26 cellular contexts compared by ENCODE assay signal in genomic region chr3:132033471-132033870, GRCh38. TPM values are rescaled to one million over a fixed set of nuclear protein-coding genes. Genes with fewer than 3 reads are reported as not detected.
DNase-seq lines count a peak whose midpoint lies in the region; ATAC-seq, FAIRE-seq and TF ChIP-seq lines count a peak whose summit lies in the region.
"Had no signal": no experiment of that assay in that cellular context is flagged by ENCODE, and none has a peak within 500 bp of the region (broad histone marks: within the 10 kb centered on the region; RNA-seq: fewer than 3 reads in every experiment).

No MANE protein-coding gene starts in this region.

- CTCF ChIA-PET in activated CD4-positive, alpha-beta T cell treated with anti-CD3 and anti-CD28 coated beads for 36 hours (lab: Charles Lee) = no interaction called here

- intact Hi-C loops in activated CD4-positive, alpha-beta T cell treated with anti-CD3 and anti-CD28 coated beads, Interleukin-2, amount 10 ng/mL, durations not matched to agents 24 days and 14 days (cut with micrococcal nuclease) = no loop called here
- intact Hi-C loops in activated CD4-positive, alpha-beta T cell treated with anti-CD3 and anti-CD28 coated beads for 36 hours (cut with DNase I, micrococcal nuclease) = no loop called here

- H3F3A ChIP-seq in MM.1S (ENCODE audit: insufficient read depth, low read length) = no peaks in the 10 kb centered on the region

- H3K4me2 ChIP-seq in astrocyte (ENCODE audit: low read length) (no peak overlapping the region), MM.1S (ENCODE audit: low read depth, low read length) (no peak overlapping the region)

- H2AFZ ChIP-seq in astrocyte (ENCODE audit: low read depth, low read length) (no peak overlapping the region), MM.1S (ENCODE audit: low read length) (no peak overlapping the region)

- peaks cover 35% of the 10 kb centered on the region for H3K27me3 ChIP-seq in astrocyte (ENCODE audit: insufficient read depth, low read length)
- peaks cover 10% of the 10 kb centered on the region for H3K27me3 ChIP-seq in MM.1S (replicated peaks; ENCODE audit: insufficient read depth, low read length)
- H3K27me3 ChIP-seq: vagina had no signal

- no peak for FAIRE-seq in astrocyte (lab: Jason Lieb, UNC)
- FAIRE-seq: A204.1, D721Med, GM12878 had no signal

- H3K36me3 Mint-ChIP-seq in activated CD4-positive, alpha-beta T cell treated with anti-CD3 and anti-CD28 coated beads, Interleukin-2, amount 10 ng/mL, durations not matched to agents 24 days and 14 days (ENCODE audit: low read depth) = no peaks in the 10 kb centered on the region
- H3K36me3 Mint-ChIP-seq in activated CD4-positive, alpha-beta T cell treated with anti-CD3 and anti-CD28 coated beads for 36 hours (ENCODE audit: low read depth) = no peaks in the 10 kb centered on the region
- no peaks in the 10 kb centered on the region for H3K36me3 Mint-ChIP-seq in astrocyte (ENCODE audit: low read depth, unreplicated experiment)
- no peaks in the 10 kb centered on the region for H3K36me3 Mint-ChIP-seq in type B pancreatic cell
- H3K36me3 Mint-ChIP-seq: activated naive CD4-positive, alpha-beta T cell treated with anti-CD3 and anti-CD28 coated beads, Interleukin-2, amount 50 U/mL, for 24 hours; memory B cell had no signal

- no peak overlapping the region for H3K4me3 ChIP-seq in astrocyte (ENCODE audit: insufficient read depth, low read depth, low read length)
- peak overlapping the region; percentile 54 for H3K4me3 ChIP-seq in iPS-18c (ENCODE audit: insufficient read depth, low read depth, low read length)
- no peak overlapping the region for H3K4me3 ChIP-seq in MM.1S (ENCODE audit: low read length)
- H3K4me3 ChIP-seq: BLaER1 treated with 17β-estradiol and CSF1 and Interleukin-3, amounts not matched to agents 10 nM and 100 nM; GM12878 had no signal

- H3K79me2 ChIP-seq in astrocyte (ENCODE audit: insufficient read depth, low read length) (no peaks in the 10 kb centered on the region), MM.1S (ENCODE audit: low read length) (no peaks in the 10 kb centered on the region)

- H3K9me3 Mint-ChIP-seq in activated CD4-positive, alpha-beta T cell treated with anti-CD3 and anti-CD28 coated beads, Interleukin-2, amount 10 ng/mL, durations not matched to agents 24 days and 14 days = peaks cover 10% of the 10 kb centered on the region
- no peaks in the 10 kb centered on the region for H3K9me3 Mint-ChIP-seq in activated CD4-positive, alpha-beta T cell treated with anti-CD3 and anti-CD28 coated beads for 36 hours (ENCODE audit: low read depth)
- peaks cover 2% of the 10 kb centered on the region for H3K9me3 Mint-ChIP-seq in astrocyte (ENCODE audit: unreplicated experiment)
- H3K9me3 Mint-ChIP-seq in type B pancreatic cell = no peaks in the 10 kb centered on the region
- H3K9me3 Mint-ChIP-seq: activated naive CD4-positive, alpha-beta T cell treated with anti-CD3 and anti-CD28 coated beads, Interleukin-2, amount 50 U/mL, for 24 hours; memory B cell; T-helper 1 cell treated with Interleukin-12 subunit alpha and Interleukin-12 subunit beta and Interleukin-4 antibody, amounts not matched to agents 30 μg/mL and 1 μg/mL, for 36 hours had no signal

- no peak for ATAC-seq in activated CD4-positive, alpha-beta T cell treated with anti-CD3 and anti-CD28 coated beads for 36 hours
- ATAC-seq in GM19351 (IDR thresholded peaks at IDR 0.05; ENCODE audit: unreplicated experiment) = no peak
- ATAC-seq: activated CD8-positive, alpha-beta T cell treated with anti-CD3 and anti-CD28 coated beads, Interleukin-2, amount 10 ng/mL, durations not matched to agents 7 days and 5 days; HCT116; naive thymus-derived CD4-positive, alpha-beta T cell had no signal

- peaks cover 4% of the 10 kb centered on the region for H3K4me1 Mint-ChIP-seq in activated CD4-positive, alpha-beta T cell treated with anti-CD3 and anti-CD28 coated beads, Interleukin-2, amount 10 ng/mL, durations not matched to agents 24 days and 14 days
- peaks cover 12% of the 10 kb centered on the region for H3K4me1 Mint-ChIP-seq in activated CD4-positive, alpha-beta T cell treated with anti-CD3 and anti-CD28 coated beads for 36 hours
- peaks cover 7% of the 10 kb centered on the region for H3K4me1 Mint-ChIP-seq in astrocyte (ENCODE audit: low read depth, unreplicated experiment)
- peaks cover 9% of the 10 kb centered on the region for H3K4me1 Mint-ChIP-seq in type B pancreatic cell (ENCODE audit: unreplicated experiment)

- H3K9me3 ChIP-seq in astrocyte (ENCODE audit: insufficient read depth, low read depth, low read length) (no peaks in the 10 kb centered on the region), iPS-18c (ENCODE audit: control insufficient read depth, insufficient read depth, low read length) (no peaks in the 10 kb centered on the region), MM.1S (replicated peaks; ENCODE audit: insufficient read depth, low read length) (no peaks in the 10 kb centered on the region)
- H3K9me3 ChIP-seq: vagina had no signal

- H4K20me1 ChIP-seq in astrocyte (ENCODE audit: insufficient read depth, low read length) (no peaks in the 10 kb centered on the region), MM.1S (ENCODE audit: insufficient read depth, low read length) (no peaks in the 10 kb centered on the region)

- no peaks in the 10 kb centered on the region for H3K9me2 ChIP-seq in MM.1S (replicated peaks; ENCODE audit: insufficient read depth, low read length)

- H3K27ac Mint-ChIP-seq in activated CD4-positive, alpha-beta T cell treated with anti-CD3 and anti-CD28 coated beads, Interleukin-2, amount 10 ng/mL, durations not matched to agents 24 days and 14 days = peak overlapping the region; percentile 34
- H3K27ac Mint-ChIP-seq in activated CD4-positive, alpha-beta T cell treated with anti-CD3 and anti-CD28 coated beads for 36 hours = no peak overlapping the region
- H3K27ac Mint-ChIP-seq in astrocyte (ENCODE audit: unreplicated experiment) (no peak overlapping the region), type B pancreatic cell (no peak overlapping the region)
- H3K27ac Mint-ChIP-seq: activated CD8-positive, alpha-beta T cell treated with anti-CD3 and anti-CD28 coated beads, Interleukin-2, amount 10 ng/mL, durations not matched to agents 7 days and 5 days; activated naive CD4-positive, alpha-beta T cell treated with anti-CD3 and anti-CD28 coated beads, Interleukin-2, amount 50 U/mL, for 24 hours; memory B cell; naive thymus-derived CD4-positive, alpha-beta T cell; T-helper 1 cell treated with Interleukin-12 subunit alpha and Interleukin-12 subunit beta and Interleukin-4 antibody, amounts not matched to agents 30 μg/mL and 1 μg/mL, for 36 hours had no signal

- no peak overlapping the region for H3K4me3 Mint-ChIP-seq in activated CD4-positive, alpha-beta T cell treated with anti-CD3 and anti-CD28 coated beads, Interleukin-2, amount 10 ng/mL, durations not matched to agents 24 days and 14 days
- no peak overlapping the region for H3K4me3 Mint-ChIP-seq in activated CD4-positive, alpha-beta T cell treated with anti-CD3 and anti-CD28 coated beads for 36 hours
- H3K4me3 Mint-ChIP-seq in astrocyte (ENCODE audit: unreplicated experiment) (peak overlapping the region; percentile 21), type B pancreatic cell (peak overlapping the region; percentile 86)
- H3K4me3 Mint-ChIP-seq: activated CD8-positive, alpha-beta T cell treated with anti-CD3 and anti-CD28 coated beads, Interleukin-2, amount 10 ng/mL, durations not matched to agents 7 days and 5 days; memory B cell had no signal

- no peak for DNase-seq in activated CD4-positive, alpha-beta T cell treated with anti-CD3 and anti-CD28 coated beads, Interleukin-2, amount 10 ng/mL, durations not matched to agents 24 days and 14 days
- no peak for DNase-seq in activated CD4-positive, alpha-beta T cell treated with anti-CD3 and anti-CD28 coated beads for 36 hours
- DNase-seq in astrocyte (ENCODE audit: low read depth) (no peak), type B pancreatic cell (ENCODE audit: extremely low spot score, unreplicated experiment) (no peak), DMS53 (lab: John Stamatoyannopoulos, UW) (no peak), MM.1S (no peak)
- DNase-seq: activated CD8-positive, alpha-beta T cell treated with anti-CD3 and anti-CD28 coated beads, Interleukin-2, amount 10 ng/mL, durations not matched to agents 7 days and 5 days; activated T-cell treated with anti-CD3 and anti-CD28 coated beads, Interleukin-2, amount 50 U/mL, for 48 hours; GF-D8; naive thymus-derived CD4-positive, alpha-beta T cell; NCI-H1930; NCI-H510A treated with DMSO at 0.1 percent for 48 hours; stimulated activated CD4-positive, alpha-beta T cell treated with anti-CD3 and anti-CD28 coated beads, Interleukin-4, amount 100 ng/mL, for 4 hours had no signal

- peaks cover 50% of the 10 kb centered on the region for H3K27me3 Mint-ChIP-seq in activated CD4-positive, alpha-beta T cell treated with anti-CD3 and anti-CD28 coated beads, Interleukin-2, amount 10 ng/mL, durations not matched to agents 24 days and 14 days
- peaks cover 63% of the 10 kb centered on the region for H3K27me3 Mint-ChIP-seq in activated CD4-positive, alpha-beta T cell treated with anti-CD3 and anti-CD28 coated beads for 36 hours
- H3K27me3 Mint-ChIP-seq in astrocyte (ENCODE audit: low read depth, unreplicated experiment) (peaks cover 56% of the 10 kb centered on the region), type B pancreatic cell (peaks cover 82% of the 10 kb centered on the region)

- no peak overlapping the region for H3K9ac ChIP-seq in astrocyte (ENCODE audit: low read length)
- H3K9ac ChIP-seq in MM.1S (ENCODE audit: low read length) = no peak overlapping the region
- H3K9ac ChIP-seq: BLaER1 treated with 17β-estradiol and CSF1 and Interleukin-3, amounts not matched to agents 10 nM and 100 nM had no signal

- H3K27ac ChIP-seq in astrocyte (ENCODE audit: low read depth, low read length) (no peak overlapping the region), MM.1S (ENCODE audit: low read length) (no peak overlapping the region)
- H3K27ac ChIP-seq: BLaER1 treated with 17β-estradiol and CSF1 and Interleukin-3, amounts not matched to agents 10 nM and 100 nM; vagina had no signal

- POLR2A ChIA-PET in activated CD4-positive, alpha-beta T cell treated with anti-CD3 and anti-CD28 coated beads for 36 hours (lab: Charles Lee) = no interaction called here

- peaks cover 6% of the 10 kb centered on the region for H3K4me1 ChIP-seq in astrocyte (ENCODE audit: insufficient read depth, low read length)
- H3K4me1 ChIP-seq in MM.1S (ENCODE audit: low read length) = 0 out of 2 replicates have a peak, but pooled peaks cover 5% of the 10 kb centered on the region

- H3K36me3 ChIP-seq in astrocyte (ENCODE audit: insufficient read depth, low read length) (no peaks in the 10 kb centered on the region), MM.1S (replicated peaks; ENCODE audit: insufficient read depth, low read length) (no peaks in the 10 kb centered on the region)
- H3K36me3 ChIP-seq: BLaER1 treated with 17β-estradiol and CSF1 and Interleukin-3, amounts not matched to agents 10 nM and 100 nM; vagina had no signal

- TF ChIP-seq CTCF in astrocyte (IDR thresholded peaks at IDR 0.05; ENCODE audit: insufficient read depth, low read depth, low read length) (no peak), type B pancreatic cell (conservative IDR thresholded peaks at IDR 0.05) (no peak), MM.1S (IDR thresholded peaks at IDR 0.05; ENCODE audit: low read length) (no peak)

RNA-seq across cellular contexts. Expression of gene CPNE4, which starts 1.3 kb away (rescaled TPM):
- total RNA-seq in activated CD4-positive, alpha-beta T cell treated with anti-CD3 and anti-CD28 coated beads, Interleukin-2, amount 10 ng/mL, durations not matched to agents 24 days and 14 days = not detected in 2 replicates
- not detected for total RNA-seq in activated CD4-positive, alpha-beta T cell treated with anti-CD3 and anti-CD28 coated beads for 36 hours
- total RNA-seq in astrocyte (0.68 and 1.9 TPM in 2 replicates), type B pancreatic cell (ENCODE audit: low replicate concordance) (3.9 and 5.2 TPM in 2 replicates)
- total RNA-seq: activated CD8-positive, alpha-beta T cell treated with anti-CD3 and anti-CD28 coated beads, Interleukin-2, amount 10 ng/mL, durations not matched to agents 7 days and 5 days; chondrocyte; naive thymus-derived CD4-positive, alpha-beta T cell; OCI-LY7 had no signal

Comparison
In these comparisons a context has a peak if more than half of its experiments do, and no peak if none do; other contexts are left out.
1. H3K4me3 Mint-ChIP-seq: peak in astrocyte (single experiment) and type B pancreatic cell (single experiment); none in activated CD4-positive, alpha-beta T cell treated with anti-CD3 and anti-CD28 coated beads, Interleukin-2, amount 10 ng/mL, durations not matched to agents 24 days and 14 days (single experiment) and activated CD4-positive, alpha-beta T cell treated with anti-CD3 and anti-CD28 coated beads for 36 hours (single experiment).